ENCODE assay signal across 28 cellular contexts in the genomic region with DNA sequence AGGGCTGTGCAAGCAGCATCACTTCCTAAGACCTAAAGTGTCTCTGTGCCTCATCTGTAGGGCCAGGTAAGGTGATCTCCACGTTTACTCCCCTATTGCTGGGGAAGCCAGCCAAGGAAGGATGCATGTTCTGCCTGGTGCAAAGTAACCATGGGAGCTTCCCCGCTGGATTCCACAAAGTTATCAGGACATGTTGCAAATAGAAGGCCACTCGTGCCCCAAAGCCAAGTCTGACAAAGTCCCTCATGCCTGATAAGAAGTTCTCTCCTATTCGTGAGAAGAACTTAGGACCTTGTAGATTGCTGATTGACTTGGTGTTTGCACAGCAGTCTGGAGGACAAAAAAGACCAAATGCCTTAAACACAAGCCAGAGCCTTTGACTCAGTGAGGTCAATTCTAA.
"Had no signal": no experiment of that assay in that cellular context is flagged by ENCODE, and none has a peak within 500 bp of the region (broad histone marks: within the 10 kb centered on the region; RNA-seq: fewer than 3 reads in every experiment).

No MANE protein-coding gene starts in this region.

- H3K36me3 ChIP-seq: colonic mucosa, esophagus muscularis mucosa, esophagus squamous epithelium, gastrocnemius medialis, gastroesophageal sphincter, heart left ventricle, heart right ventricle had no signal

- FAIRE-seq: colon, endometrium, endothelial cell of umbilical vein, frontal cortex had no signal

- H3K27me3 ChIP-seq: colonic mucosa, dorsolateral prefrontal cortex, esophagus muscularis mucosa, esophagus squamous epithelium, foreskin keratinocyte, gastrocnemius medialis, gastroesophageal sphincter, heart left ventricle, heart right ventricle had no signal

- H3K4me1 ChIP-seq: colonic mucosa, esophagus squamous epithelium, foreskin keratinocyte, gastrocnemius medialis had no signal

- H3K27ac ChIP-seq: colonic mucosa, coronary artery, dorsolateral prefrontal cortex, epithelial cell of prostate, esophagus muscularis mucosa, esophagus squamous epithelium, foreskin keratinocyte, gastrocnemius medialis, gastroesophageal sphincter, heart left ventricle, heart right ventricle had no signal

- DNase-seq: colonic mucosa; cortex of kidney; dermis blood vessel endothelial cell; dorsolateral prefrontal cortex; effector CD4-positive, alpha-beta T cell; effector CD8-positive, alpha-beta T cell; effector memory CD4-positive, alpha-beta T cell; effector memory CD8-positive, alpha-beta T cell; endodermal cell; erythroblast; esophagus squamous epithelium; foreskin fibroblast; foreskin keratinocyte; foreskin melanocyte; gastrocnemius medialis; glutamatergic neuron; head of caudate nucleus; heart left ventricle; heart right ventricle had no signal

- ATAC-seq: effector memory CD8-positive, alpha-beta T cell; esophagus mucosa; foreskin keratinocyte; gastrocnemius medialis; gastroesophageal sphincter; heart left ventricle; heart right ventricle had no signal

- H3K9me3 ChIP-seq: colonic mucosa, gastrocnemius medialis, gastroesophageal sphincter had no signal

- H3K4me3 ChIP-seq: colonic mucosa, coronary artery, dorsolateral prefrontal cortex, esophagus muscularis mucosa, esophagus squamous epithelium, gastrocnemius medialis, gastroesophageal sphincter, heart left ventricle, heart right ventricle had no signal
